In the genomic region with DNA sequence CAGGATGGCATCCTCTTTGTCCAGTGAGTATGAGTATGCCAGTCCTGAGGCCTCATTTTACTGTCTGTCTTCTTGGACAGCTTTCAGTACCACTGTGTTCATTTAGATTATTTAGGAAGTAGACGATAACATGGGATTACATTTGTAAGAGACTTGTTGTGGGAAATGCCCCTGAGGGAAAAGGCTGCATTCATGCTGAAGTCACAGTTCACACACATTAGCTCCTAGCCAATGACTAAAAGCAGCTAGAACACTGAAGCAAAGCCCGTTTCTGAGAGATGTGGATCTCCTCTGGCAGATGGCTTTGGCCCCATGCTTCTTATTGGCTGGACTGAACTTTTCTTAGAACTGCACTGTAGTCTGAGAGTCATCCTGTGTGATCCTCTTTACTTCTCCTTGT, we compare ENCODE assay signal across 30 cellular contexts.
"Had no signal": no experiment of that assay in that cellular context is flagged by ENCODE, and none has a peak within 500 bp of the region (broad histone marks: within the 10 kb centered on the region; RNA-seq: fewer than 3 reads in every experiment).

No MANE protein-coding gene starts in this region.

- ATAC-seq: activated naive CD4-positive, alpha-beta T cell treated with anti-CD3 and anti-CD28 coated beads, Interleukin-2, amount 50 U/mL, for 72 hours; activated T-cell treated with anti-CD3 and anti-CD28 coated beads, Interleukin-2, amount 50 U/mL, for 4 hours; foreskin keratinocyte; left lobe of liver; pancreas; stimulated activated naive B cell treated with anti-CD40 and anti-IgM and Interleukin-4, amounts not matched to agents 10 μg/mL and 1 μg/mL and 100 μg/mL, for 72 hours had no signal

- H3K27ac ChIP-seq: ascending aorta, cardiac muscle cell, dorsolateral prefrontal cortex, foreskin keratinocyte, pancreas, prostate gland, stomach, upper lobe of left lung, vagina had no signal

- H3K9me3 Mint-ChIP-seq: activated CD4-positive, alpha-beta memory T cell treated with anti-CD3 and anti-CD28 coated beads, Interleukin-2, amount 10 ng/mL, durations not matched to agents 7 days and 5 days; activated T-cell treated with anti-CD3 and anti-CD28 coated beads, Interleukin-2, amount 50 U/mL, for 4 hours; T-helper 1 cell treated with Interleukin-12 subunit alpha and Interleukin-12 subunit beta and Interleukin-4 antibody, amounts not matched to agents 30 μg/mL and 1 μg/mL, for 36 hours had no signal

- H3K27me3 Mint-ChIP-seq: activated CD4-positive, alpha-beta memory T cell treated with anti-CD3 and anti-CD28 coated beads, Interleukin-2, amount 10 ng/mL, durations not matched to agents 7 days and 5 days; activated CD4-positive, alpha-beta T cell treated with anti-CD3 and anti-CD28 coated beads, Interleukin-2, amount 10 ng/mL, durations not matched to agents 24 days and 14 days; stimulated activated naive B cell treated with anti-CD40 and anti-IgM and Interleukin-4, amounts not matched to agents 10 μg/mL and 1 μg/mL and 100 μg/mL, for 72 hours had no signal

- H3K27ac Mint-ChIP-seq: activated CD4-positive, alpha-beta memory T cell treated with anti-CD3 and anti-CD28 coated beads, Interleukin-2, amount 10 ng/mL, durations not matched to agents 7 days and 5 days; activated CD4-positive, alpha-beta T cell treated with anti-CD3 and anti-CD28 coated beads, Interleukin-2, amount 10 ng/mL, durations not matched to agents 24 days and 14 days; activated naive CD4-positive, alpha-beta T cell treated with anti-CD3 and anti-CD28 coated beads, Interleukin-2, amount 50 U/mL, for 72 hours; activated T-helper 2 cell treated with anti-CD3 and anti-CD28 coated beads, Interferon-gamma antibody, Interleukin-2, Interleukin-4, amounts not matched to agents 10 μg/mL and 5 μg/mL and 100 μg/mL, durations not matched to agents 14 hours and 24 hours and 36 hours; nephron progenitor cell; stimulated activated naive B cell treated with anti-CD40 and anti-IgM and Interleukin-4, amounts not matched to agents 10 μg/mL and 1 μg/mL and 100 μg/mL, for 72 hours; T-helper 1 cell treated with Interleukin-12 subunit alpha and Interleukin-12 subunit beta and Interleukin-4 antibody, amounts not matched to agents 30 μg/mL and 1 μg/mL, for 36 hours had no signal

- H3K36me3 Mint-ChIP-seq: brain; stimulated activated naive B cell treated with anti-CD40 and anti-IgM and Interleukin-4, amounts not matched to agents 10 μg/mL and 1 μg/mL and 100 μg/mL, for 72 hours had no signal

- H3K4me1 ChIP-seq: ascending aorta, foreskin keratinocyte, pancreas, prostate gland, stomach, upper lobe of left lung, vagina had no signal

- H3K36me3 ChIP-seq: ascending aorta, cardiac muscle cell, pancreas, prostate gland, stomach, thyroid gland, upper lobe of left lung, vagina had no signal

- DNase-seq: activated CD4-positive, alpha-beta memory T cell treated with anti-CD3 and anti-CD28 coated beads, Interleukin-2, amount 10 ng/mL, durations not matched to agents 7 days and 5 days; activated CD4-positive, alpha-beta T cell treated with anti-CD3 and anti-CD28 coated beads, Interleukin-2, amount 10 ng/mL, durations not matched to agents 24 days and 14 days; activated CD4-positive, CD25-positive, alpha-beta regulatory T cell treated with anti-CD3 and anti-CD28 coated beads, Interleukin-2, amount 50 U/mL, for 72 hours; activated CD8-positive, alpha-beta memory T cell treated with anti-CD3 and anti-CD28 coated beads, Interleukin-2, amount 50 U/mL, for 48 hours; activated T-cell treated with anti-CD3 and anti-CD28 coated beads, Interleukin-2, amount 50 U/mL, for 4 hours; dorsolateral prefrontal cortex; effector memory CD4-positive, alpha-beta T cell; kidney glomerular epithelial cell; mesendoderm; nephron progenitor cell; pancreas; stimulated activated CD4-positive, alpha-beta T cell treated with anti-CD3 and anti-CD28 coated beads, Interleukin-15, amount 100 ng/mL, for 24 hours; stimulated activated CD4-positive, alpha-beta T cell treated with anti-CD3 and anti-CD28 coated beads, Interleukin-2, amount 100 ng/mL, for 24 hours; stimulated activated naive B cell treated with anti-CD40 and anti-IgM and Interleukin-4, amounts not matched to agents 10 μg/mL and 1 μg/mL and 100 μg/mL, for 72 hours; stomach; T-helper 9 cell; thyroid gland; upper lobe of left lung had no signal

- H3K4me3 Mint-ChIP-seq: activated CD4-positive, alpha-beta memory T cell treated with anti-CD3 and anti-CD28 coated beads, Interleukin-2, amount 10 ng/mL, durations not matched to agents 7 days and 5 days; activated CD4-positive, alpha-beta T cell treated with anti-CD3 and anti-CD28 coated beads, Interleukin-2, amount 10 ng/mL, durations not matched to agents 24 days and 14 days; activated T-cell treated with anti-CD3 and anti-CD28 coated beads, Interleukin-2, amount 50 U/mL, for 4 hours; brain; nephron progenitor cell; stimulated activated naive B cell treated with anti-CD40 and anti-IgM and Interleukin-4, amounts not matched to agents 10 μg/mL and 1 μg/mL and 100 μg/mL, for 72 hours; T-helper 1 cell treated with Interleukin-12 subunit alpha and Interleukin-12 subunit beta and Interleukin-4 antibody, amounts not matched to agents 30 μg/mL and 1 μg/mL, for 36 hours had no signal

- H3K27me3 ChIP-seq: ascending aorta, cardiac muscle cell, dorsolateral prefrontal cortex, pancreas, stomach, thyroid gland, upper lobe of left lung, vagina had no signal

- H3K9me3 ChIP-seq: ascending aorta, pancreas, prostate gland, thyroid gland, upper lobe of left lung, vagina had no signal

- H3K4me3 ChIP-seq: ascending aorta, cardiac muscle cell, coronary artery, dorsolateral prefrontal cortex, lung, pancreas, prostate gland, stomach, thyroid gland, upper lobe of left lung, vagina had no signal
